Comparison of ENCODE assay signal across 22 cellular contexts in genomic region chr7:90769036-90769435, GRCh38.
A peak's percentile ranks its signal among the peaks of the same experiment; 100 is the strongest.
DNase-seq lines count a peak whose midpoint lies in the region; ATAC-seq and TF ChIP-seq lines count a peak whose summit lies in the region.
"Had no signal": no experiment of that assay in that cellular context is flagged by ENCODE, and none has a peak within 500 bp of the region (broad histone marks: within the 10 kb centered on the region; RNA-seq: fewer than 3 reads in every experiment).

No MANE protein-coding gene starts in this region.

- no peak overlapping the region for H2BK5ac ChIP-seq in H9 (ENCODE audit: insufficient read length, low read length)

- H2BK20ac ChIP-seq in H9 (ENCODE audit: low read depth, low read length, poor library complexity, severe bottlenecking), result no peak overlapping the region

- no peak overlapping the region for H4K8ac ChIP-seq in H9 (replicated peaks; ENCODE audit: insufficient read length, low read depth, low read length)

- H3K4me1 ChIP-seq in heart left ventricle (peaks cover 0 to 29% (median 5%) of the 10 kb centered on the region in 12 donors), H9 (ENCODE audit: insufficient read depth, low read length) (peaks cover 3% of the 10 kb centered on the region; the same call in 1 of the 2 replicates)

- no peak overlapping the region for H2BK12ac ChIP-seq in H9 (ENCODE audit: insufficient read length, low read depth, low read length)

- no peak overlapping the region for H2AFZ ChIP-seq in H9 (ENCODE audit: low read length)

- no peak for TF ChIP-seq POLR2A in heart left ventricle (IDR thresholded peaks at IDR 0.05)

- intact Hi-C loops in heart left ventricle (cut with DNase I), result no loop called here

- no peak overlapping the region for H3K4me3 ChIP-seq in heart left ventricle
- H3K4me3 ChIP-seq: MG63 had no signal

- no peak overlapping the region for H2BK15ac ChIP-seq in H9 (ENCODE audit: low read depth, low read length)

- H3K27ac Mint-ChIP-seq in H9, result no peak overlapping the region
- H3K27ac Mint-ChIP-seq: CD4-positive, CD25-positive, alpha-beta regulatory T cell had no signal

- peaks cover 20 to 25% of the 10 kb centered on the region in 2 experiments for H3K4me1 Mint-ChIP-seq in H9
- H3K4me1 Mint-ChIP-seq: CD4-positive, CD25-positive, alpha-beta regulatory T cell had no signal

- no peaks in the 10 kb centered on the region for H3K79me1 ChIP-seq in H9 (ENCODE audit: insufficient read depth, low read depth, low read length, poor library complexity, severe bottlenecking)

- H3K4ac ChIP-seq in H9 (ENCODE audit: low read depth, low read length), result no peak overlapping the region

- no peak overlapping the region for H3K14ac ChIP-seq in H9 (ENCODE audit: insufficient read depth, low read length)

- H2BK120ac ChIP-seq in H9 (ENCODE audit: low read depth, low read length, poor library complexity, severe bottlenecking), result no peak overlapping the region

- ATAC-seq in heart left ventricle, result no peak
- no peak for ATAC-seq in HG02588 (IDR thresholded peaks at IDR 0.05; ENCODE audit: unreplicated experiment)
- ATAC-seq: SK-N-SH treated with all-trans-retinoic acid at 6 μM for 48 hours had no signal

- in situ Hi-C loops in G401 (cut with HindIII; ENCODE audit: low sequenced_read_pairs), result no loop called here

- no peaks in the 10 kb centered on the region for H3K79me2 ChIP-seq in H9 (ENCODE audit: insufficient read depth, low read length)

- H3K4me2 ChIP-seq in H9 (ENCODE audit: insufficient read depth, insufficient read length, low read length), result no peak overlapping the region

- H3K4me3 Mint-ChIP-seq in H9, result no peak overlapping the region
- H3K4me3 Mint-ChIP-seq: CD4-positive, CD25-positive, alpha-beta regulatory T cell had no signal

- H4K91ac ChIP-seq in H9 (ENCODE audit: insufficient read length, low read depth, low read length), result no peak overlapping the region

- H3T11ph ChIP-seq in H9 (ENCODE audit: low read length), result no peak overlapping the region

- no peak overlapping the region for H3K18ac ChIP-seq in H9 (ENCODE audit: insufficient read length, low read depth, low read length)

- H3K9ac ChIP-seq in H9 (ENCODE audit: extremely low read depth, insufficient read length, low read length), result no peak overlapping the region

- no peak overlapping the region for H3K23ac ChIP-seq in H9 (ENCODE audit: insufficient read length, low read depth, low read length)

- H3K23me2 ChIP-seq in H9 (ENCODE audit: insufficient read length, low read depth, low read length, poor library complexity, severe bottlenecking), result no peaks in the 10 kb centered on the region

- H3K27ac ChIP-seq in heart left ventricle, result no peak overlapping the region
- H3K27ac ChIP-seq in H9 (ENCODE audit: insufficient read length, low read depth, low read length), result no peak overlapping the region
- H3K27ac ChIP-seq: RWPE1 had no signal

- H4K5ac ChIP-seq in H9 (ENCODE audit: insufficient read length, low read depth, low read length), result no peak overlapping the region

- no peak overlapping the region for H2AK5ac ChIP-seq in H9 (ENCODE audit: insufficient read length, low read length)

- peaks cover 4 to 7% (median 5%) of the 10 kb centered on the region in 3 experiments; a peak in 5 of 7 replicates for H3K36me3 Mint-ChIP-seq in H9 (ENCODE audit: insufficient read depth in 1 of 3, low read depth in 3 of 3)
- H3K36me3 Mint-ChIP-seq: CD4-positive, CD25-positive, alpha-beta regulatory T cell had no signal

- no peaks in the 10 kb centered on the region for H3K36me3 ChIP-seq in heart left ventricle
- H3K36me3 ChIP-seq: MG63 had no signal

- TF ChIP-seq CTCF in heart left ventricle (IDR thresholded peaks at IDR 0.05) (no peak), H9 (conservative IDR thresholded peaks at IDR 0.05) (no peak)

- H3K9me3 ChIP-seq in heart left ventricle, result peaks cover 0 to 7% (median 0%) of the 10 kb centered on the region in 12 donors
- no peaks in the 10 kb centered on the region for H3K9me3 ChIP-seq in H9 (ENCODE audit: control insufficient read depth, low read depth, low read length)
- H3K9me3 ChIP-seq: MG63 had no signal

- H4K20me1 ChIP-seq in H9 (ENCODE audit: control insufficient read depth, insufficient read depth, insufficient read length), result no peaks in the 10 kb centered on the region

- DNase-seq in G401 (ENCODE audit: low spot score) (peak; percentile 91), NCI-H446 (lab: John Stamatoyannopoulos, UW) (peak; percentile 51 to 75), cerebellar cortex (ENCODE audit: low spot score) (peak; percentile 90), myocyte (ENCODE audit: low read depth) (peak; percentile 45), H4 (ENCODE audit: low spot score) (no peak), heart left ventricle (no peak), H9 (no peak)
- DNase-seq: CD4-positive, CD25-positive, alpha-beta regulatory T cell; EL; HCEC 1CT; Kasumi-1; MG63; NCI-H1417; NCI-H187 treated with DMSO at 0.1 percent for 48 hours; NCI-H2107; NCI-H510A treated with DMSO at 0.1 percent for 48 hours; NCI-H774; NK-92 treated with Interleukin-12 subunit alpha and Interleukin-12 subunit beta, amount 100 ng/mL, for 24 hours; SIG-M5 had no signal

- no peaks in the 10 kb centered on the region for H3K27me3 ChIP-seq in heart left ventricle
- no peaks in the 10 kb centered on the region for H3K27me3 ChIP-seq in H9 (ENCODE audit: insufficient read depth, low read length)
- H3K27me3 ChIP-seq: MG63 had no signal

- no peaks in the 10 kb centered on the region; a peak in 1 of 5 replicates for H3K9me3 Mint-ChIP-seq in H9

- H3K27me3 Mint-ChIP-seq in H9 (ENCODE audit: low read depth), result no peaks in the 10 kb centered on the region
- H3K27me3 Mint-ChIP-seq: CD4-positive, CD25-positive, alpha-beta regulatory T cell had no signal

- no peak overlapping the region for H3K56ac ChIP-seq in H9 (ENCODE audit: insufficient read length, low read depth, low read length)

Comparison
In these comparisons a context has a peak if more than half of its experiments do, and no peak if none do; other contexts are left out.
1. DNase-seq: peak in G401 (single experiment), NCI-H446 (2 of 2), cerebellar cortex (single experiment) and myocyte (single experiment); none in H4 (single experiment), heart left ventricle (0 of 5) and H9 (single experiment).